ENCODE assay signal across 8 cellular contexts in the genomic region with DNA sequence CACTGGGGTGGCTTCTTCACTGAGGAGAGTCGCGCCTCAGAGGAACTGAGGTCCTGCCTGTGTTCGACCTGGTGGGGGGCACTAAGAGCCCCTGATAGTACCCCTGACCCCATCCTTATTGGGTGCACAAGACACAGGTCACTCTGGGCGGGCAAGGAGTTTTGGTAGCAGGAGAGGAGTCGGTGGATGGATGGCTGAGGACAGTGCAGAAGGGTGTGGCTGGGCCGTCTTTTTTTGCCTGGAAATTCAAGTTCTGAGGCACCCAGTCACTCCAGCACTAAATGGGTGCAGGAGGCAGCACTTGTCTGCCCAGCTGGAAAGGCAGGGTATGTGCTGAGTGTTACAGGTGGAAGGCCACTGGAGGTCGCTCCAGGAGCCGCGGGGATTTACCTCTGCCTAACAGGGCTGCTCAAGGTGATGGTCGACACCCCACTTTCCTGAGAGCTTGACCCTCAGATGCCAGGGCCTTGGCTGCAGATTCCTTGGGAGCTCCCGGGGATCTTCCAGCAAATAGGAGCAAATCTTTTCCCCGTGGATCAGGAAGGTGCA. TPM values are rescaled to one million over a fixed set of nuclear protein-coding genes. Genes with fewer than 3 reads are reported as not detected.
DNase-seq lines count a peak whose midpoint lies in the region; ATAC-seq, FAIRE-seq and TF ChIP-seq lines count a peak whose summit lies in the region.

No MANE protein-coding gene starts in this region.

- peaks cover 19% of the 10 kb centered on the region for H3K4me1 ChIP-seq in prostate gland (replicated peaks)

- no peak for DNase-seq in GM12864 (ENCODE audit: low read depth)
- DNase-seq in RWPE1 (ENCODE audit: low spot score): no peak
- DNase-seq in prostate gland (ENCODE audit: low spot score): no peak
- DNase-seq in D721Med (ENCODE audit: insufficient read length, low spot score): no peak
- DNase-seq in NCI-H1694 treated with DMSO at 0.1 percent for 48 hours (lab: John Stamatoyannopoulos, UW): no peak
- DNase-seq in mesenteric fat pad (ENCODE audit: low spot score): no peak
- no peak for DNase-seq in stimulated activated CD4-positive, alpha-beta T cell treated with anti-CD3 and anti-CD28 coated beads, Interleukin-2, amount 100 ng/mL, for 48 hours

- no peak for TF ChIP-seq POLR2A in prostate gland (IDR thresholded peaks at IDR 0.05)

- ATAC-seq in esophagus mucosa: peak; percentile 5

- peaks cover 4 to 24% of the 10 kb centered on the region in 2 donors for H3K36me3 ChIP-seq in prostate gland

- TF ChIP-seq CTCF in GM12864 (IDR thresholded peaks at IDR 0.05; ENCODE audit: low read depth, low read length, missing control alignments): peak; percentile 34
- TF ChIP-seq CTCF in RWPE1 (conservative IDR thresholded peaks at IDR 0.05; ENCODE audit: low read depth): no peak
- TF ChIP-seq CTCF in prostate gland (IDR thresholded peaks at IDR 0.05): no peak
- TF ChIP-seq CTCF in D721Med (IDR thresholded peaks at IDR 0.05; ENCODE audit: insufficient read depth, missing control alignments): no peak

- peak overlapping the region; percentile 94 for H3K27ac ChIP-seq in RWPE1
- peak overlapping the region; percentile 79 to 80 for H3K27ac ChIP-seq in prostate gland

- no peaks in the 10 kb centered on the region for H3K9me3 ChIP-seq in prostate gland

- no peaks in the 10 kb centered on the region for H3K27me3 ChIP-seq in prostate gland (replicated peaks; ENCODE audit: insufficient read depth)

- POLR2A ChIA-PET in RWPE1 (lab: Yijun Ruan, JAX; ENCODE audit: low non-redundant PET): no interaction called here

- CTCF ChIA-PET in RWPE1 (lab: Yijun Ruan, JAX): interaction anchor here (1.3 to 6.3 kb wide), 2 partner anchors 18 to 96 kb away, joined by 4 to 50 read pairs; no protein-coding TSS in a partner anchor

- no peak for FAIRE-seq in D721Med (lab: Jason Lieb, UNC)

- peak overlapping the region; percentile 96 for H3K4me3 ChIP-seq in GM12864 (ENCODE audit: low read depth, low read length)
- H3K4me3 ChIP-seq in prostate gland: peak overlapping the region; percentile 93 to 94

- intact Hi-C loops in prostate gland (cut with DNase I): loop anchor here (5.0 kb wide), 1 partner anchor 94 kb away; no protein-coding TSS in a partner anchor

- WGBS in prostate gland: 33% methylated on average over 12 of the region's 12 CpGs

RNA-seq across cellular contexts. Expression of a gene that starts 1.0 kb away (rescaled TPM):
- total RNA-seq in esophagus mucosa (36.7 TPM), prostate gland (10 to 100 TPM; 40.4 to 71.1 TPM), mesenteric fat pad (55.2 TPM)

RNA-seq across cellular contexts. Expression of a gene that starts 24.4 kb away (rescaled TPM):
- total RNA-seq in esophagus mucosa (150 TPM), prostate gland (100 to 1,000 TPM; 472 to 927 TPM), mesenteric fat pad (723 TPM)

RNA-seq across cellular contexts. Expression of a gene that starts 42.8 kb away (rescaled TPM):
- total RNA-seq in esophagus mucosa (not detected), prostate gland (under 1 TPM in 1 of 2 donors, not detected in 1; 0.68 TPM), mesenteric fat pad (not detected)

RNA-seq across cellular contexts. Expression of a gene that starts 43.3 kb away (rescaled TPM):
- total RNA-seq in esophagus mucosa (1.6 TPM), prostate gland (10 to 100 TPM; 10.0 to 33.8 TPM), mesenteric fat pad (10.7 TPM)
